2 cellular contexts compared by ENCODE assay signal in genomic region chr22:31619611-31620300, GRCh38.
A peak's percentile ranks its signal among the peaks of the same experiment; 100 is the strongest.
TF ChIP-seq lines count a peak whose summit lies in the region.

No MANE protein-coding gene starts in this region.

TF ChIP-seq in HEK293, 187 proteins besides CTCF, POLR2A, EP300 and RAD21:
- TF ChIP-seq ZNF280D (tag by site-specific recombination; IDR thresholded peaks at IDR 0.05) (no peak), ZFP69B (tag by site-specific recombination; IDR thresholded peaks at IDR 0.05) (0 out of 2 replicates have a peak, but pooled peaks have one; percentile 34), GLIS2 (tag by site-specific recombination; IDR thresholded peaks at IDR 0.05) (peak; percentile 34; the same call in 1 of the 2 replicates), ZNF830 (tag by site-specific recombination; IDR thresholded peaks at IDR 0.05; ENCODE audit: low read depth) (no peak), ZNF155 (tag by site-specific recombination; IDR thresholded peaks at IDR 0.05) (no peak), ZNF157 (tag by site-specific recombination; IDR thresholded peaks at IDR 0.05) (no peak), ZNF610 (tag by site-specific recombination; IDR thresholded peaks at IDR 0.05; ENCODE audit: borderline replicate concordance) (no peak), YY2 (tag by site-specific recombination; IDR thresholded peaks at IDR 0.05) (no peak), ZNF274 (IDR thresholded peaks at IDR 0.05; ENCODE audit: low read length) (no peak), ZNF274 (tag by site-specific recombination; IDR thresholded peaks at IDR 0.05; ENCODE audit: borderline replicate concordance) (no peak)

TF ChIP-seq in K562, 482 proteins besides CTCF, POLR2A, EP300 and RAD21:
- TF ChIP-seq, protein P1, sequence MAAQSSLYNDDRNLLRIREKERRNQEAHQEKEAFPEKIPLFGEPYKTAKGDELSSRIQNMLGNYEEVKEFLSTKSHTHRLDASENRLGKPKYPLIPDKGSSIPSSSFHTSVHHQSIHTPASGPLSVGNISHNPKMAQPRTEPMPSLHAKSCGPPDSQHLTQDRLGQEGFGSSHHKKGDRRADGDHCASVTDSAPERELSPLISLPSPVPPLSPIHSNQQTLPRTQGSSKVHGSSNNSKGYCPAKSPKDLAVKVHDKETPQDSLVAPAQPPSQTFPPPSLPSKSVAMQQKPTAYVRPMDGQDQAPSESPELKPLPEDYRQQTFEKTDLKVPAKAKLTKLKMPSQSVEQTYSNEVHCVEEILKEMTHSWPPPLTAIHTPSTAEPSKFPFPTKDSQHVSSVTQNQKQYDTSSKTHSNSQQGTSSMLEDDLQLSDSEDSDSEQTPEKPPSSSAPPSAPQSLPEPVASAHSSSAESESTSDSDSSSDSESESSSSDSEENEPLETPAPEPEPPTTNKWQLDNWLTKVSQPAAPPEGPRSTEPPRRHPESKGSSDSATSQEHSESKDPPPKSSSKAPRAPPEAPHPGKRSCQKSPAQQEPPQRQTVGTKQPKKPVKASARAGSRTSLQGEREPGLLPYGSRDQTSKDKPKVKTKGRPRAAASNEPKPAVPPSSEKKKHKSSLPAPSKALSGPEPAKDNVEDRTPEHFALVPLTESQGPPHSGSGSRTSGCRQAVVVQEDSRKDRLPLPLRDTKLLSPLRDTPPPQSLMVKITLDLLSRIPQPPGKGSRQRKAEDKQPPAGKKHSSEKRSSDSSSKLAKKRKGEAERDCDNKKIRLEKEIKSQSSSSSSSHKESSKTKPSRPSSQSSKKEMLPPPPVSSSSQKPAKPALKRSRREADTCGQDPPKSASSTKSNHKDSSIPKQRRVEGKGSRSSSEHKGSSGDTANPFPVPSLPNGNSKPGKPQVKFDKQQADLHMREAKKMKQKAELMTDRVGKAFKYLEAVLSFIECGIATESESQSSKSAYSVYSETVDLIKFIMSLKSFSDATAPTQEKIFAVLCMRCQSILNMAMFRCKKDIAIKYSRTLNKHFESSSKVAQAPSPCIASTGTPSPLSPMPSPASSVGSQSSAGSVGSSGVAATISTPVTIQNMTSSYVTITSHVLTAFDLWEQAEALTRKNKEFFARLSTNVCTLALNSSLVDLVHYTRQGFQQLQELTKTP (IDR thresholded peaks at IDR 0.05; ENCODE audit: low read depth in 1 of 2, partially characterized antibody in 2 of 2), result no peak
- peak; percentile 55 for TF ChIP-seq POLR2G (IDR thresholded peaks at IDR 0.05; ENCODE audit: low read depth, low read length)
- no peak for TF ChIP-seq MCM7 (IDR thresholded peaks at IDR 0.05)
- no peak for TF ChIP-seq ASH1L (IDR thresholded peaks at IDR 0.05; ENCODE audit: borderline replicate concordance, low read depth, partially characterized antibody)
- no peak for TF ChIP-seq PTTG1 (tag; IDR thresholded peaks at IDR 0.05; ENCODE audit: low read depth)
- no peak for TF ChIP-seq PML (IDR thresholded peaks at IDR 0.05; ENCODE audit: low read length)
- TF ChIP-seq EZH2 (IDR thresholded peaks at IDR 0.05; ENCODE audit: borderline replicate concordance, low read depth, low read length), result no peak
- TF ChIP-seq, protein P2, sequence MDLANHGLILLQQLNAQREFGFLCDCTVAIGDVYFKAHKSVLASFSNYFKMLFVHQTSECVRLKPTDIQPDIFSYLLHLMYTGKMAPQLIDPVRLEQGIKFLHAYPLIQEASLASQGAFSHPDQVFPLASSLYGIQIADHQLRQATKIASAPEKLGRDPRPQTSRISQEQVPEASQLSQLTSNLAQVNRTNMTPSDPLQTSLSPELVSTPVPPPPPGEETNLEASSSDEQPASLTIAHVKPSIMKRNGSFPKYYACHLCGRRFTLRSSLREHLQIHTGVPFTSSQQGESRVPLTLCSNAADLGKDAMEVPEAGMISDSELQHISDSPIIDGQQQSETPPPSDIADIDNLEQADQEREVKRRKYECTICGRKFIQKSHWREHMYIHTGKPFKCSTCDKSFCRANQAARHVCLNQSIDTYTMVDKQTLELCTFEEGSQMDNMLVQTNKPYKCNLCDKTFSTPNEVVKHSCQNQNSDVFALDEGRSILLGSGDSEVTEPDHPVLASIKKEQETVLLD (IDR thresholded peaks at IDR 0.05), result no peak
- no peak for TF ChIP-seq CHAMP1 (IDR thresholded peaks at IDR 0.05)
- peak; percentile 55 for TF ChIP-seq RBM22 (IDR thresholded peaks at IDR 0.05; ENCODE audit: low read depth, low read length, poor library complexity, severe bottlenecking)
